2 cellular contexts compared by ENCODE assay signal in the genomic region with DNA sequence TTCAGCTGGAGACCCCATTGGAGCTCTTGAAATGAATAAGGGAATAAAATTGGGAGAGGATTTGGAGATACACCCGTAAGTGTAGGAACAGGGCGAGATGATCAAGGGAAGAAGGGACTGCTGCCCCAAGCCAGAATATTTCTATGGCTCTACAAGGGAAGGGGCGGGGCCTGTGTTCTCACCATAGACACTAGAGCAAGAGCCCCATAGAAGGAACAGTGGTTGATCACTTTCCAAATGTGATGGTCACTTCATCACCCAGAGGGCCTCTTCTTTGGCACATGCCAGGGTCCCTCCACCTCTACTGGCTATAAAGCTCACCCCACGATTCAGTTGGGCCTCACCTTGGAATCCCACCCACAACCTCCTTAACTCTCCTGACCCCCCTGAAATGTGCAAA.
TF ChIP-seq lines count a peak whose summit lies in the region.

No MANE protein-coding gene starts in this region.

TF ChIP-seq in IMR-90, 13 proteins besides CTCF, POLR2A, EP300 and RAD21:
- no peak for TF ChIP-seq FOS (IDR thresholded peaks at IDR 0.05; ENCODE audit: low read depth, low read length)
- no peak for TF ChIP-seq SMC3 (IDR thresholded peaks at IDR 0.05; ENCODE audit: low read depth, low read length)
- TF ChIP-seq CHD1 (IDR thresholded peaks at IDR 0.05; ENCODE audit: low read depth, low read length): no peak
- TF ChIP-seq RCOR1 (IDR thresholded peaks at IDR 0.05; ENCODE audit: insufficient replicate concordance, low read length): no peak
- no peak for TF ChIP-seq MAZ (IDR thresholded peaks at IDR 0.05; ENCODE audit: borderline replicate concordance, low read depth, low read length)
- no peak for TF ChIP-seq NFE2L2 (IDR thresholded peaks at IDR 0.05; ENCODE audit: low read depth, low read length)
- TF ChIP-seq RFX5 (IDR thresholded peaks at IDR 0.05; ENCODE audit: low read depth, low read length): no peak
- no peak for TF ChIP-seq MXI1 (IDR thresholded peaks at IDR 0.05; ENCODE audit: borderline replicate concordance, low read depth, low read length)

TF ChIP-seq in H1, 55 proteins besides CTCF, POLR2A, EP300 and RAD21:
- TF ChIP-seq, protein P1, sequence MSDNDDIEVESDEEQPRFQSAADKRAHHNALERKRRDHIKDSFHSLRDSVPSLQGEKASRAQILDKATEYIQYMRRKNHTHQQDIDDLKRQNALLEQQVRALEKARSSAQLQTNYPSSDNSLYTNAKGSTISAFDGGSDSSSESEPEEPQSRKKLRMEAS (IDR thresholded peaks at IDR 0.05): no peak
- no peak for TF ChIP-seq NANOG (IDR thresholded peaks at IDR 0.05; ENCODE audit: insufficient read depth, low read depth, low read length, poor library complexity, severe bottlenecking)
- TF ChIP-seq HDAC2 (IDR thresholded peaks at IDR 0.05; ENCODE audit: borderline replicate concordance in 1 of 2, low read depth in 2 of 2, low read length in 2 of 2): no peak
- TF ChIP-seq KDM1A (IDR thresholded peaks at IDR 0.05; ENCODE audit: borderline replicate concordance, low read length): no peak
- TF ChIP-seq GABPA (IDR thresholded peaks at IDR 0.05; ENCODE audit: borderline replicate concordance, insufficient read depth, low read length): no peak
- no peak for TF ChIP-seq KDM5A (IDR thresholded peaks at IDR 0.05; ENCODE audit: low read length)
- no peak for TF ChIP-seq ZNF274 (IDR thresholded peaks at IDR 0.05; ENCODE audit: borderline replicate concordance, extremely low read depth, low read length)
- no peak for TF ChIP-seq SIRT6 (IDR thresholded peaks at IDR 0.05; ENCODE audit: low read length)
- TF ChIP-seq JUND (IDR thresholded peaks at IDR 0.05; ENCODE audit: low read length): no peak
- no peak for TF ChIP-seq BACH1 (IDR thresholded peaks at IDR 0.05; ENCODE audit: low read length)
- TF ChIP-seq NRF1 (IDR thresholded peaks at IDR 0.05; ENCODE audit: low read depth, low read length): no peak
